12 cellular contexts compared by ENCODE assay signal in genomic region chr12:116381744-116382455, GRCh38.
DNase-seq lines count a peak whose midpoint lies in the region; ATAC-seq, FAIRE-seq and TF ChIP-seq lines count a peak whose summit lies in the region.
"Had no signal": no experiment of that assay in that cellular context is flagged by ENCODE, and none has a peak within 500 bp of the region (broad histone marks: within the 10 kb centered on the region; RNA-seq: fewer than 3 reads in every experiment).

No MANE protein-coding gene starts in this region.

- no peak for TF ChIP-seq CTCF in epithelial cell of esophagus (IDR thresholded peaks at IDR 0.05; ENCODE audit: insufficient read depth, low read depth, low read length, missing control alignments)

- H3K4me3 ChIP-seq in epithelial cell of esophagus (ENCODE audit: low read length): no peak overlapping the region
- H3K4me3 ChIP-seq: upper lobe of left lung had no signal

- ATAC-seq in GM18861 (IDR thresholded peaks at IDR 0.05; ENCODE audit: unreplicated experiment): no peak
- no peak for ATAC-seq in HG02840 (IDR thresholded peaks at IDR 0.05; ENCODE audit: low FRiP score, unreplicated experiment)

- peak; percentile 71 for FAIRE-seq in RCC 7860 (lab: Jason Lieb, UNC)

- peak; percentile 94 for DNase-seq in Daoy (ENCODE audit: low read depth)
- peak; percentile 92 for DNase-seq in RCC 7860 (ENCODE audit: low spot score)
- DNase-seq in epithelial cell of esophagus (ENCODE audit: low read depth): peak; percentile 77
- peak; percentile 98 for DNase-seq in non-pigmented ciliary epithelial cell (ENCODE audit: low read depth)
- no peak for DNase-seq in activated CD8-positive, alpha-beta memory T cell treated with anti-CD3 and anti-CD28 coated beads for 24 hours
- no peak for DNase-seq in NCI-H748 (lab: John Stamatoyannopoulos, UW; ENCODE audit: unreplicated experiment)
- DNase-seq: effector CD8-positive, alpha-beta T cell; NCI-H1105; right cardiac atrium; upper lobe of left lung had no signal

Comparison
In these comparisons a context has a peak if more than half of its experiments do, and no peak if none do; other contexts are left out.
1. DNase-seq: peak in Daoy (single experiment), RCC 7860 (single experiment), epithelial cell of esophagus (single experiment) and non-pigmented ciliary epithelial cell (single experiment); none in activated CD8-positive, alpha-beta memory T cell treated with anti-CD3 and anti-CD28 coated beads for 24 hours (single experiment) and NCI-H748 (single experiment).